ENCODE assay signal across 1 cellular context in the genomic region with DNA sequence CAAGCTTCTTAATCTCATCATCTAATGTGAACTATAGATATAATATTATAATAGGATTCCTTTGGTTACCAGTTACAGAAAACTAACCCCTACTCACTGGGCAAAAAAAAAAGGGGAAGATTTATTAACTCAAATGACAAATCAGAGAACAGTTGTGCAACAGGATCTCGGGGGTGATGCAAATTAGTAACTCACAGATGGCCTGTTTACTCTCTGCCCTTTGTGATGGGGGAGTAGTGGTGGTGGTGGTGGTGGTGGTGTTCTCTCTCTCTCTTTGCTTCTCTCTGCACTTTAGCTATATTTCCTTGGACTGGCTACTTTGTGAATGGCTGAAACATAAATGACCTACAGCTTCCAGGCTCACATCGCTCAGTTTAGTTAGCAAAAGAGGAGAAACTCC.
TF ChIP-seq lines count a peak whose summit lies in the region.

No MANE protein-coding gene starts in this region.

TF ChIP-seq in K562, 482 proteins besides CTCF, POLR2A, EP300 and RAD21:
- TF ChIP-seq, protein P1, sequence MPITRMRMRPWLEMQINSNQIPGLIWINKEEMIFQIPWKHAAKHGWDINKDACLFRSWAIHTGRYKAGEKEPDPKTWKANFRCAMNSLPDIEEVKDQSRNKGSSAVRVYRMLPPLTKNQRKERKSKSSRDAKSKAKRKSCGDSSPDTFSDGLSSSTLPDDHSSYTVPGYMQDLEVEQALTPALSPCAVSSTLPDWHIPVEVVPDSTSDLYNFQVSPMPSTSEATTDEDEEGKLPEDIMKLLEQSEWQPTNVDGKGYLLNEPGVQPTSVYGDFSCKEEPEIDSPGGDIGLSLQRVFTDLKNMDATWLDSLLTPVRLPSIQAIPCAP (CRISPR knock-in tag; IDR thresholded peaks at IDR 0.05; ENCODE audit: borderline replicate concordance) = no peak
- TF ChIP-seq XRCC5 (IDR thresholded peaks at IDR 0.05; ENCODE audit: low read depth, low read length) (no peak), ZNF586 (CRISPR knock-in tag; conservative IDR thresholded peaks at IDR 0.05) (no peak), FUS (optimal IDR thresholded peaks at IDR 0.05; ENCODE audit: low read depth, low read length) (no peak), HLTF (IDR thresholded peaks at IDR 0.05) (no peak), CEBPG (CRISPR knock-in tag; IDR thresholded peaks at IDR 0.05) (no peak), CEBPG (tag; conservative IDR thresholded peaks at IDR 0.05 in 1 of 2, IDR thresholded peaks at IDR 0.05 in 1 of 2) (peak in 1 of 2 experiments; percentile 72; a peak in 2 of 4 replicates), CEBPB (tag; IDR thresholded peaks at IDR 0.05) (peak; percentile 17; the same call in 1 of the 2 replicates), ZNF644 (tag; IDR thresholded peaks at IDR 0.05; ENCODE audit: low read depth) (no peak), MXI1 (IDR thresholded peaks at IDR 0.05; ENCODE audit: low read depth, low read length) (no peak), ZNF174 (CRISPR knock-in tag; IDR thresholded peaks at IDR 0.05) (no peak)
- TF ChIP-seq, protein P2, sequence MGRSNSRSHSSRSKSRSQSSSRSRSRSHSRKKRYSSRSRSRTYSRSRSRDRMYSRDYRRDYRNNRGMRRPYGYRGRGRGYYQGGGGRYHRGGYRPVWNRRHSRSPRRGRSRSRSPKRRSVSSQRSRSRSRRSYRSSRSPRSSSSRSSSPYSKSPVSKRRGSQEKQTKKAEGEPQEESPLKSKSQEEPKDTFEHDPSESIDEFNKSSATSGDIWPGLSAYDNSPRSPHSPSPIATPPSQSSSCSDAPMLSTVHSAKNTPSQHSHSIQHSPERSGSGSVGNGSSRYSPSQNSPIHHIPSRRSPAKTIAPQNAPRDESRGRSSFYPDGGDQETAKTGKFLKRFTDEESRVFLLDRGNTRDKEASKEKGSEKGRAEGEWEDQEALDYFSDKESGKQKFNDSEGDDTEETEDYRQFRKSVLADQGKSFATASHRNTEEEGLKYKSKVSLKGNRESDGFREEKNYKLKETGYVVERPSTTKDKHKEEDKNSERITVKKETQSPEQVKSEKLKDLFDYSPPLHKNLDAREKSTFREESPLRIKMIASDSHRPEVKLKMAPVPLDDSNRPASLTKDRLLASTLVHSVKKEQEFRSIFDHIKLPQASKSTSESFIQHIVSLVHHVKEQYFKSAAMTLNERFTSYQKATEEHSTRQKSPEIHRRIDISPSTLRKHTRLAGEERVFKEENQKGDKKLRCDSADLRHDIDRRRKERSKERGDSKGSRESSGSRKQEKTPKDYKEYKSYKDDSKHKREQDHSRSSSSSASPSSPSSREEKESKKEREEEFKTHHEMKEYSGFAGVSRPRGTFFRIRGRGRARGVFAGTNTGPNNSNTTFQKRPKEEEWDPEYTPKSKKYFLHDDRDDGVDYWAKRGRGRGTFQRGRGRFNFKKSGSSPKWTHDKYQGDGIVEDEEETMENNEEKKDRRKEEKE (IDR thresholded peaks at IDR 0.05; ENCODE audit: borderline replicate concordance in 1 of 2, control insufficient read depth in 1 of 2, low read depth in 2 of 2, low read length in 1 of 2) = no peak
- TF ChIP-seq, protein P3, sequence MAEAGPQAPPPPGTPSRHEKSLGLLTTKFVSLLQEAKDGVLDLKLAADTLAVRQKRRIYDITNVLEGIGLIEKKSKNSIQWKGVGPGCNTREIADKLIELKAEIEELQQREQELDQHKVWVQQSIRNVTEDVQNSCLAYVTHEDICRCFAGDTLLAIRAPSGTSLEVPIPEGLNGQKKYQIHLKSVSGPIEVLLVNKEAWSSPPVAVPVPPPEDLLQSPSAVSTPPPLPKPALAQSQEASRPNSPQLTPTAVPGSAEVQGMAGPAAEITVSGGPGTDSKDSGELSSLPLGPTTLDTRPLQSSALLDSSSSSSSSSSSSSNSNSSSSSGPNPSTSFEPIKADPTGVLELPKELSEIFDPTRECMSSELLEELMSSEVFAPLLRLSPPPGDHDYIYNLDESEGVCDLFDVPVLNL (CRISPR knock-in tag; IDR thresholded peaks at IDR 0.05; ENCODE audit: low read depth) = no peak
- TF ChIP-seq, protein P4, sequence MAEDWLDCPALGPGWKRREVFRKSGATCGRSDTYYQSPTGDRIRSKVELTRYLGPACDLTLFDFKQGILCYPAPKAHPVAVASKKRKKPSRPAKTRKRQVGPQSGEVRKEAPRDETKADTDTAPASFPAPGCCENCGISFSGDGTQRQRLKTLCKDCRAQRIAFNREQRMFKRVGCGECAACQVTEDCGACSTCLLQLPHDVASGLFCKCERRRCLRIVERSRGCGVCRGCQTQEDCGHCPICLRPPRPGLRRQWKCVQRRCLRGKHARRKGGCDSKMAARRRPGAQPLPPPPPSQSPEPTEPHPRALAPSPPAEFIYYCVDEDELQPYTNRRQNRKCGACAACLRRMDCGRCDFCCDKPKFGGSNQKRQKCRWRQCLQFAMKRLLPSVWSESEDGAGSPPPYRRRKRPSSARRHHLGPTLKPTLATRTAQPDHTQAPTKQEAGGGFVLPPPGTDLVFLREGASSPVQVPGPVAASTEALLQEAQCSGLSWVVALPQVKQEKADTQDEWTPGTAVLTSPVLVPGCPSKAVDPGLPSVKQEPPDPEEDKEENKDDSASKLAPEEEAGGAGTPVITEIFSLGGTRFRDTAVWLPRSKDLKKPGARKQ (CRISPR knock-in tag; IDR thresholded peaks at IDR 0.05) = no peak
